ENCODE assay signal across 1 cellular context in genomic region chr17:45246861-45247428, GRCh38.
TF ChIP-seq lines count a peak whose summit lies in the region.

No MANE protein-coding gene starts in this region.

TF ChIP-seq in HepG2, 621 proteins besides CTCF, POLR2A, EP300 and RAD21 (continued from another document and continues in another):
- TF ChIP-seq, protein P1, sequence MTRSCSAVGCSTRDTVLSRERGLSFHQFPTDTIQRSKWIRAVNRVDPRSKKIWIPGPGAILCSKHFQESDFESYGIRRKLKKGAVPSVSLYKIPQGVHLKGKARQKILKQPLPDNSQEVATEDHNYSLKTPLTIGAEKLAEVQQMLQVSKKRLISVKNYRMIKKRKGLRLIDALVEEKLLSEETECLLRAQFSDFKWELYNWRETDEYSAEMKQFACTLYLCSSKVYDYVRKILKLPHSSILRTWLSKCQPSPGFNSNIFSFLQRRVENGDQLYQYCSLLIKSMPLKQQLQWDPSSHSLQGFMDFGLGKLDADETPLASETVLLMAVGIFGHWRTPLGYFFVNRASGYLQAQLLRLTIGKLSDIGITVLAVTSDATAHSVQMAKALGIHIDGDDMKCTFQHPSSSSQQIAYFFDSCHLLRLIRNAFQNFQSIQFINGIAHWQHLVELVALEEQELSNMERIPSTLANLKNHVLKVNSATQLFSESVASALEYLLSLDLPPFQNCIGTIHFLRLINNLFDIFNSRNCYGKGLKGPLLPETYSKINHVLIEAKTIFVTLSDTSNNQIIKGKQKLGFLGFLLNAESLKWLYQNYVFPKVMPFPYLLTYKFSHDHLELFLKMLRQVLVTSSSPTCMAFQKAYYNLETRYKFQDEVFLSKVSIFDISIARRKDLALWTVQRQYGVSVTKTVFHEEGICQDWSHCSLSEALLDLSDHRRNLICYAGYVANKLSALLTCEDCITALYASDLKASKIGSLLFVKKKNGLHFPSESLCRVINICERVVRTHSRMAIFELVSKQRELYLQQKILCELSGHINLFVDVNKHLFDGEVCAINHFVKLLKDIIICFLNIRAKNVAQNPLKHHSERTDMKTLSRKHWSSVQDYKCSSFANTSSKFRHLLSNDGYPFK (CRISPR knock-in tag; IDR thresholded peaks at IDR 0.05; ENCODE audit: borderline replicate concordance) = no peak
- TF ChIP-seq SRF (IDR thresholded peaks at IDR 0.05; ENCODE audit: low read depth, low read length) = no peak
- TF ChIP-seq ZSCAN21 (CRISPR knock-in tag; IDR thresholded peaks at IDR 0.05; ENCODE audit: borderline replicate concordance) = 0 out of 2 replicates have a peak, but pooled peaks have one; percentile 8
- TF ChIP-seq PPARG (CRISPR knock-in tag; conservative IDR thresholded peaks at IDR 0.05) = no peak
- no peak for TF ChIP-seq ARID3A (IDR thresholded peaks at IDR 0.05; ENCODE audit: low read depth, low read length)
- no peak for TF ChIP-seq ZNF34 (CRISPR knock-in tag; IDR thresholded peaks at IDR 0.05; ENCODE audit: borderline replicate concordance)
- TF ChIP-seq XRCC5 (optimal IDR thresholded peaks at IDR 0.05; ENCODE audit: low read length) = peak; percentile 11
- no peak for TF ChIP-seq MAFK (conservative IDR thresholded peaks at IDR 0.05 in 1 of 2, IDR thresholded peaks at IDR 0.05 in 1 of 2; ENCODE audit: low read length in 2 of 2)
- TF ChIP-seq HNRNPL (IDR thresholded peaks at IDR 0.05; ENCODE audit: low read depth, low read length) = 0 out of 2 replicates have a peak, but pooled peaks have one; percentile 31
- TF ChIP-seq JARID2 (CRISPR knock-in tag; IDR thresholded peaks at IDR 0.05; ENCODE audit: insufficient replicate concordance) = no peak
- no peak for TF ChIP-seq ZSCAN9 (CRISPR knock-in tag; IDR thresholded peaks at IDR 0.05; ENCODE audit: borderline replicate concordance)
- 0 out of 2 replicates have a peak, but pooled peaks have one; percentile 4 for TF ChIP-seq CREBL2 (CRISPR knock-in tag; IDR thresholded peaks at IDR 0.05; ENCODE audit: borderline replicate concordance)
- no peak for TF ChIP-seq ZNF430 (CRISPR knock-in tag; IDR thresholded peaks at IDR 0.05)
- TF ChIP-seq PCBP2 (optimal IDR thresholded peaks at IDR 0.05; ENCODE audit: low read depth, low read length, poor library complexity, severe bottlenecking) = no peak
- TF ChIP-seq ZKSCAN5 (CRISPR knock-in tag; IDR thresholded peaks at IDR 0.05) = no peak
- TF ChIP-seq, protein P2, sequence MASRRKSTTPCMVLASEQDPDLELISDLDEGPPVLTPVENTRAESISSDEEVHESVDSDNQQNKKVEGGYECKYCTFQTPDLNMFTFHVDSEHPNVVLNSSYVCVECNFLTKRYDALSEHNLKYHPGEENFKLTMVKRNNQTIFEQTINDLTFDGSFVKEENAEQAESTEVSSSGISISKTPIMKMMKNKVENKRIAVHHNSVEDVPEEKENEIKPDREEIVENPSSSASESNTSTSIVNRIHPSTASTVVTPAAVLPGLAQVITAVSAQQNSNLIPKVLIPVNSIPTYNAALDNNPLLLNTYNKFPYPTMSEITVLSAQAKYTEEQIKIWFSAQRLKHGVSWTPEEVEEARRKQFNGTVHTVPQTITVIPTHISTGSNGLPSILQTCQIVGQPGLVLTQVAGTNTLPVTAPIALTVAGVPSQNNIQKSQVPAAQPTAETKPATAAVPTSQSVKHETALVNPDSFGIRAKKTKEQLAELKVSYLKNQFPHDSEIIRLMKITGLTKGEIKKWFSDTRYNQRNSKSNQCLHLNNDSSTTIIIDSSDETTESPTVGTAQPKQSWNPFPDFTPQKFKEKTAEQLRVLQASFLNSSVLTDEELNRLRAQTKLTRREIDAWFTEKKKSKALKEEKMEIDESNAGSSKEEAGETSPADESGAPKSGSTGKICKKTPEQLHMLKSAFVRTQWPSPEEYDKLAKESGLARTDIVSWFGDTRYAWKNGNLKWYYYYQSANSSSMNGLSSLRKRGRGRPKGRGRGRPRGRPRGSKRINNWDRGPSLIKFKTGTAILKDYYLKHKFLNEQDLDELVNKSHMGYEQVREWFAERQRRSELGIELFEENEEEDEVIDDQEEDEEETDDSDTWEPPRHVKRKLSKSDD (CRISPR knock-in tag; IDR thresholded peaks at IDR 0.05; ENCODE audit: low read depth) = no peak
- no peak for TF ChIP-seq PITX1 (CRISPR knock-in tag; IDR thresholded peaks at IDR 0.05)
- no peak for TF ChIP-seq ATF7-NPFF (CRISPR knock-in tag; IDR thresholded peaks at IDR 0.05; ENCODE audit: low read depth)
- no peak for TF ChIP-seq ZNF121 (CRISPR knock-in tag; IDR thresholded peaks at IDR 0.05)
- no peak for TF ChIP-seq ETV6 (CRISPR knock-in tag; conservative IDR thresholded peaks at IDR 0.05)
- TF ChIP-seq, protein P3, sequence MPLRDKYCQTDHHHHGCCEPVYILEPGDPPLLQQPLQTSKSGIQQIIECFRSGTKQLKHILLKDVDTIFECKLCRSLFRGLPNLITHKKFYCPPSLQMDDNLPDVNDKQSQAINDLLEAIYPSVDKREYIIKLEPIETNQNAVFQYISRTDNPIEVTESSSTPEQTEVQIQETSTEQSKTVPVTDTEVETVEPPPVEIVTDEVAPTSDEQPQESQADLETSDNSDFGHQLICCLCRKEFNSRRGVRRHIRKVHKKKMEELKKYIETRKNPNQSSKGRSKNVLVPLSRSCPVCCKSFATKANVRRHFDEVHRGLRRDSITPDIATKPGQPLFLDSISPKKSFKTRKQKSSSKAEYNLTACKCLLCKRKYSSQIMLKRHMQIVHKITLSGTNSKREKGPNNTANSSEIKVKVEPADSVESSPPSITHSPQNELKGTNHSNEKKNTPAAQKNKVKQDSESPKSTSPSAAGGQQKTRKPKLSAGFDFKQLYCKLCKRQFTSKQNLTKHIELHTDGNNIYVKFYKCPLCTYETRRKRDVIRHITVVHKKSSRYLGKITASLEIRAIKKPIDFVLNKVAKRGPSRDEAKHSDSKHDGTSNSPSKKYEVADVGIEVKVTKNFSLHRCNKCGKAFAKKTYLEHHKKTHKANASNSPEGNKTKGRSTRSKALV (CRISPR knock-in tag; IDR thresholded peaks at IDR 0.05) = no peak
- no peak for TF ChIP-seq CBX1 (IDR thresholded peaks at IDR 0.05; ENCODE audit: low read depth)
- no peak for TF ChIP-seq FOSL2 (CRISPR knock-in tag; IDR thresholded peaks at IDR 0.05)
- no peak for TF ChIP-seq ARID2 (CRISPR knock-in tag; IDR thresholded peaks at IDR 0.05; ENCODE audit: borderline replicate concordance)
- no peak for TF ChIP-seq MEIS2 (CRISPR knock-in tag; IDR thresholded peaks at IDR 0.05)
- TF ChIP-seq TRIM24 (CRISPR knock-in tag; IDR thresholded peaks at IDR 0.05) = no peak
- TF ChIP-seq ZNF713 (CRISPR knock-in tag; IDR thresholded peaks at IDR 0.05) = no peak
- no peak for TF ChIP-seq FOSL1 (CRISPR knock-in tag; IDR thresholded peaks at IDR 0.05; ENCODE audit: borderline replicate concordance)
- no peak for TF ChIP-seq MTERF4 (CRISPR knock-in tag; IDR thresholded peaks at IDR 0.05)
- TF ChIP-seq ZNF766 (CRISPR knock-in tag; IDR thresholded peaks at IDR 0.05; ENCODE audit: borderline replicate concordance) = no peak
- TF ChIP-seq, protein P4, sequence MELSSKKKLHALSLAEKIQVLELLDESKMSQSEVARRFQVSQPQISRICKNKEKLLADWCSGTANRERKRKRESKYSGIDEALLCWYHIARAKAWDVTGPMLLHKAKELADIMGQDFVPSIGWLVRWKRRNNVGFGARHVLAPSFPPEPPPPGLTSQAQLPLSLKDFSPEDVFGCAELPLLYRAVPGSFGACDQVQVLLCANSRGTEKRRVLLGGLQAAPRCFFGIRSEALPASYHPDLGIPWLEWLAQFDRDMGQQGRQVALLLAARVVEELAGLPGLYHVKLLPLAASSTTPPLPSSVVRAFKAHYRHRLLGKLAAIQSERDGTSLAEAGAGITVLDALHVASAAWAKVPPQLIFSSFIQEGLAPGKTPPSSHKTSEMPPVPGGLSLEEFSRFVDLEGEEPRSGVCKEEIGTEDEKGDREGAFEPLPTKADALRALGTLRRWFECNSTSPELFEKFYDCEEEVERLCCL (CRISPR knock-in tag; IDR thresholded peaks at IDR 0.05; ENCODE audit: borderline replicate concordance) = 0 out of 2 replicates have a peak, but pooled peaks have one; percentile 8
- TF ChIP-seq KDM5B (CRISPR knock-in tag; IDR thresholded peaks at IDR 0.05; ENCODE audit: borderline replicate concordance) = no peak
- no peak; the same call in 1 of the 2 replicates for TF ChIP-seq GTF3A (CRISPR knock-in tag; conservative IDR thresholded peaks at IDR 0.05)
- TF ChIP-seq SNAI1 (CRISPR knock-in tag; IDR thresholded peaks at IDR 0.05; ENCODE audit: borderline replicate concordance) = no peak
- no peak for TF ChIP-seq HDAC6 (IDR thresholded peaks at IDR 0.05; ENCODE audit: low read depth, low read length)
- no peak for TF ChIP-seq MAZ (IDR thresholded peaks at IDR 0.05; ENCODE audit: borderline replicate concordance, low read depth, low read length)
- TF ChIP-seq MAZ (CRISPR knock-in tag; IDR thresholded peaks at IDR 0.05; ENCODE audit: low read depth) = no peak
- TF ChIP-seq ZNF674 (CRISPR knock-in tag; IDR thresholded peaks at IDR 0.05; ENCODE audit: low read depth) = no peak
- no peak for TF ChIP-seq MLXIP (CRISPR knock-in tag; IDR thresholded peaks at IDR 0.05; ENCODE audit: borderline replicate concordance)
- TF ChIP-seq ZBTB8A (CRISPR knock-in tag; IDR thresholded peaks at IDR 0.05; ENCODE audit: borderline replicate concordance, low read depth) = no peak
- no peak for TF ChIP-seq ZNF160 (CRISPR knock-in tag; IDR thresholded peaks at IDR 0.05)
- no peak for TF ChIP-seq ZNF10 (CRISPR knock-in tag; IDR thresholded peaks at IDR 0.05; ENCODE audit: borderline replicate concordance, low read depth)
- TF ChIP-seq ZMYM3 (CRISPR knock-in tag; IDR thresholded peaks at IDR 0.05) = no peak
- TF ChIP-seq ZEB1 (IDR thresholded peaks at IDR 0.05; ENCODE audit: insufficient replicate concordance, low read depth) = no peak
- no peak for TF ChIP-seq ONECUT2 (CRISPR knock-in tag; IDR thresholded peaks at IDR 0.05)
- no peak for TF ChIP-seq RXRA (CRISPR knock-in tag; IDR thresholded peaks at IDR 0.05)
- TF ChIP-seq CREB1 (IDR thresholded peaks at IDR 0.05) = no peak
- no peak for TF ChIP-seq CREB1 (CRISPR knock-in tag; IDR thresholded peaks at IDR 0.05)
- TF ChIP-seq GATAD2A (CRISPR knock-in tag; IDR thresholded peaks at IDR 0.05) = no peak
- TF ChIP-seq ZNF343 (CRISPR knock-in tag; IDR thresholded peaks at IDR 0.05) = no peak
- TF ChIP-seq RFX3 (CRISPR knock-in tag; IDR thresholded peaks at IDR 0.05) = no peak
- TF ChIP-seq ZNF496 (CRISPR knock-in tag; IDR thresholded peaks at IDR 0.05; ENCODE audit: insufficient replicate concordance) = no peak
- no peak for TF ChIP-seq ARNT2 (CRISPR knock-in tag; IDR thresholded peaks at IDR 0.05; ENCODE audit: low read depth)
- peak; percentile 74 for TF ChIP-seq AGO1 (IDR thresholded peaks at IDR 0.05; ENCODE audit: low read depth, low read length, poor library complexity, severe bottlenecking)
- TF ChIP-seq CBX2 (IDR thresholded peaks at IDR 0.05; ENCODE audit: low read depth, low read length) = no peak
- no peak for TF ChIP-seq CBX2 (CRISPR knock-in tag; IDR thresholded peaks at IDR 0.05; ENCODE audit: low read depth)
- no peak for TF ChIP-seq MAFF (IDR thresholded peaks at IDR 0.05; ENCODE audit: low read depth, low read length)
- TF ChIP-seq ZNF326 (CRISPR knock-in tag; IDR thresholded peaks at IDR 0.05; ENCODE audit: borderline replicate concordance) = no peak
- no peak for TF ChIP-seq SOX6 (IDR thresholded peaks at IDR 0.05)
- no peak for TF ChIP-seq SOX6 (CRISPR knock-in tag; IDR thresholded peaks at IDR 0.05)
- TF ChIP-seq RNF2 (conservative IDR thresholded peaks at IDR 0.05; ENCODE audit: low read depth) = no peak
- no peak for TF ChIP-seq KDM3A (CRISPR knock-in tag; IDR thresholded peaks at IDR 0.05; ENCODE audit: low read depth)
- no peak for TF ChIP-seq ZSCAN12 (CRISPR knock-in tag; IDR thresholded peaks at IDR 0.05)
